In genomic region chr16:2720719-2721633, GRCh38 we compare ENCODE assay signal across 8 cellular contexts. TPM values are rescaled to one million over a fixed set of nuclear protein-coding genes. Genes with fewer than 3 reads are reported as not detected.
DNase-seq lines count a peak whose midpoint lies in the region; ATAC-seq and TF ChIP-seq lines count a peak whose summit lies in the region.

No MANE protein-coding gene starts in this region.

- ATAC-seq in CD8-positive, alpha-beta T cell, result peak; percentile 90
- ATAC-seq in GM19395 (IDR thresholded peaks at IDR 0.05; ENCODE audit: unreplicated experiment) (peak; percentile 72), HG03571 (IDR thresholded peaks at IDR 0.05; ENCODE audit: unreplicated experiment) (peak; percentile 73)

- no peaks in the 10 kb centered on the region for H3K9me3 ChIP-seq in CD8-positive, alpha-beta T cell (ENCODE audit: low read length)
- H3K9me3 ChIP-seq in endocrine pancreas (ENCODE audit: control insufficient read depth, low read length), result no peaks in the 10 kb centered on the region

- no peaks in the 10 kb centered on the region for H3K36me3 Mint-ChIP-seq in CD8-positive, alpha-beta T cell
- no peaks in the 10 kb centered on the region for H3K36me3 Mint-ChIP-seq in mesothelial cell of epicardium

- H3K9me3 Mint-ChIP-seq in CD8-positive, alpha-beta T cell, result no peaks in the 10 kb centered on the region
- no peaks in the 10 kb centered on the region for H3K9me3 Mint-ChIP-seq in mesothelial cell of epicardium

- POLR2A ChIA-PET in CD8-positive, alpha-beta T cell (lab: Charles Lee), result no interaction called here

- H3K4me1 Mint-ChIP-seq in CD8-positive, alpha-beta T cell (ENCODE audit: low read depth), result no peaks in the 10 kb centered on the region
- H3K4me1 Mint-ChIP-seq in mesothelial cell of epicardium, result peaks cover 2% of the 10 kb centered on the region

- peaks cover 1% of the 10 kb centered on the region for H3K4me1 ChIP-seq in CD8-positive, alpha-beta T cell (ENCODE audit: insufficient read depth, low read length)
- no peaks in the 10 kb centered on the region for H3K4me1 ChIP-seq in endocrine pancreas (ENCODE audit: control insufficient read depth, insufficient read depth, low read length)

- H3K4me3 ChIP-seq in CD8-positive, alpha-beta T cell (ENCODE audit: low read depth, low read length), result peak overlapping the region; percentile 62
- H3K4me3 ChIP-seq in endocrine pancreas (ENCODE audit: control insufficient read depth, insufficient read depth, low read length), result no peak overlapping the region

- H3K27me3 ChIP-seq in CD8-positive, alpha-beta T cell (ENCODE audit: insufficient read depth, low read length), result no peaks in the 10 kb centered on the region
- peaks cover 6% of the 10 kb centered on the region for H3K27me3 ChIP-seq in endocrine pancreas (ENCODE audit: control insufficient read depth, insufficient read depth, low read length)

- CTCF ChIA-PET in CD8-positive, alpha-beta T cell (lab: Charles Lee), result no interaction called here

- intact Hi-C loops in CD8-positive, alpha-beta T cell (cut with DNase I, micrococcal nuclease), result loop anchor here (1.0 to 2.0 kb wide), 6 partner anchors 31 to 206 kb away; partner anchors contain the start of genes KCTD5 (in 2 of the 2) and SRRM2 (in 2 of the 2)

- DNase-seq in CD8-positive, alpha-beta T cell, result peak; percentile 69 to 88 (median 80)
- DNase-seq in NCI-H82 (lab: John Stamatoyannopoulos, UW), result peak; percentile 95
- peak; percentile 94 for DNase-seq in activated CD8-positive, alpha-beta memory T cell treated with anti-CD3 and anti-CD28 coated beads for 24 hours
- DNase-seq in mesothelial cell of epicardium (ENCODE audit: low spot score in 2 of 2, unreplicated experiment in 2 of 2), result peak; percentile 79 to 88
- peak; percentile 86 to 88 for DNase-seq in stimulated activated CD8-positive, alpha-beta memory T cell treated with anti-CD3 and anti-CD28 coated beads, Interleukin-15, amount 100 ng/mL, for 48 hours (ENCODE audit: low read depth in 2 of 2)

- H3K4me3 Mint-ChIP-seq in CD8-positive, alpha-beta T cell, result peak overlapping the region; percentile 78
- peak overlapping the region; percentile 73 for H3K4me3 Mint-ChIP-seq in mesothelial cell of epicardium

- peaks cover 12% of the 10 kb centered on the region for H3K27me3 Mint-ChIP-seq in CD8-positive, alpha-beta T cell (ENCODE audit: low read depth)
- peaks cover 4% of the 10 kb centered on the region for H3K27me3 Mint-ChIP-seq in mesothelial cell of epicardium (ENCODE audit: low read depth)

- TF ChIP-seq CTCF in CD8-positive, alpha-beta T cell (IDR thresholded peaks at IDR 0.05), result peak; percentile 77
- TF ChIP-seq CTCF in mesothelial cell of epicardium (IDR thresholded peaks at IDR 0.05; ENCODE audit: unreplicated experiment), result peak; percentile 78

- H3K36me3 ChIP-seq in CD8-positive, alpha-beta T cell (ENCODE audit: insufficient read depth, low read length), result no peaks in the 10 kb centered on the region
- H3K36me3 ChIP-seq in endocrine pancreas (ENCODE audit: control insufficient read depth, insufficient read depth, low read length), result no peaks in the 10 kb centered on the region

- peak overlapping the region; percentile 79 for H3K27ac Mint-ChIP-seq in CD8-positive, alpha-beta T cell
- peak overlapping the region; percentile 75 for H3K27ac Mint-ChIP-seq in mesothelial cell of epicardium

- peak overlapping the region; percentile 60 for H3K9ac ChIP-seq in endocrine pancreas (ENCODE audit: control insufficient read depth, insufficient read depth, low read length)

- peak overlapping the region; percentile 40 for H3K27ac ChIP-seq in CD8-positive, alpha-beta T cell (ENCODE audit: low read depth, low read length)

RNA-seq across cellular contexts. Expression of gene PRSS27, which starts 1.0 kb away (rescaled TPM):
- total RNA-seq in CD8-positive, alpha-beta T cell, result under 1 TPM; 0.53 to 0.65 TPM
- total RNA-seq in mesothelial cell of epicardium, result 7.5 to 7.7 TPM (median 7.6 TPM) in 3 replicates

RNA-seq across cellular contexts. Expression of gene SRRM2, which starts 31.5 kb away (rescaled TPM):
- 1,000 to 10,000 TPM; 1,249 to 1,283 TPM for total RNA-seq in CD8-positive, alpha-beta T cell
- 832 to 854 TPM (median 837 TPM) in 3 replicates for total RNA-seq in mesothelial cell of epicardium

RNA-seq across cellular contexts. Expression of gene KCTD5, which starts 38.7 kb away (rescaled TPM):
- total RNA-seq in CD8-positive, alpha-beta T cell, result 10 to 100 TPM; 34.2 to 36.0 TPM
- 21.0 to 24.1 TPM (median 23.5 TPM) in 3 replicates for total RNA-seq in mesothelial cell of epicardium

RNA-seq across cellular contexts. Expression of gene ELOB, which starts 56.1 kb away (rescaled TPM):
- total RNA-seq in CD8-positive, alpha-beta T cell, result 10 to 100 TPM; 70.3 to 71.5 TPM
- 192 to 200 TPM (median 195 TPM) in 3 replicates for total RNA-seq in mesothelial cell of epicardium
